ENCODE assay signal across 8 cellular contexts in genomic region chr1:151457911-151458882, GRCh38. TPM values are rescaled to one million over a fixed set of nuclear protein-coding genes. Genes with fewer than 3 reads are reported as not detected.
DNase-seq lines count a peak whose midpoint lies in the region; ATAC-seq and TF ChIP-seq lines count a peak whose summit lies in the region.

No MANE protein-coding gene starts in this region.

- no peak overlapping the region for H2AFZ ChIP-seq in hepatocyte

- H3K36me3 ChIP-seq in hepatocyte (replicated peaks; ENCODE audit: insufficient read depth, low read depth): no peaks in the 10 kb centered on the region

- H3K27me3 ChIP-seq in hepatocyte: no peaks in the 10 kb centered on the region

- peak; percentile 43 for ATAC-seq in HG02623 (IDR thresholded peaks at IDR 0.05; ENCODE audit: unreplicated experiment)

- peaks cover 57% of the 10 kb centered on the region for H3K79me2 ChIP-seq in hepatocyte

- H3K4me2 ChIP-seq in hepatocyte: peak overlapping the region; percentile 88

- peaks cover 15% of the 10 kb centered on the region for H3K4me1 ChIP-seq in hepatocyte (ENCODE audit: insufficient read depth)

- peak overlapping the region; percentile 84 for H3K4me3 ChIP-seq in astrocyte of the spinal cord (ENCODE audit: low read depth, low read length)
- peak overlapping the region; percentile 89 for H3K4me3 ChIP-seq in hepatocyte

- TF ChIP-seq CTCF in astrocyte of the spinal cord (IDR thresholded peaks at IDR 0.05; ENCODE audit: low read depth, low read length) (no peak), hepatocyte (IDR thresholded peaks at IDR 0.05; ENCODE audit: poor library complexity) (no peak)

- H4K20me1 ChIP-seq in hepatocyte (ENCODE audit: insufficient read depth, poor library complexity, severe bottlenecking): peaks cover 47% of the 10 kb centered on the region

- WGBS in hepatocyte (ENCODE audit: low lambda C conversion rate, missing lambda C conversion rate): 3% methylated on average over 27 of the region's 87 CpGs

- peak; percentile 80 for DNase-seq in DMS79 treated with DMSO at 0.1 percent for 48 hours (lab: John Stamatoyannopoulos, UW)
- peak; percentile 63 to 66 for DNase-seq in NCI-H187 (lab: John Stamatoyannopoulos, UW)
- DNase-seq in T1000 (lab: John Stamatoyannopoulos, UW): peak; percentile 45
- DNase-seq in astrocyte of the spinal cord (ENCODE audit: low read depth, low spot score): peak; percentile 90
- peak; percentile 86 for DNase-seq in hepatocyte (ENCODE audit: low spot score)
- peak; percentile 67 for DNase-seq in renal cortical epithelial cell (ENCODE audit: low read depth)
- DNase-seq in OCI-M2 (lab: John Stamatoyannopoulos, UW; ENCODE audit: unreplicated experiment): no peak

- in situ Hi-C loops in astrocyte of the spinal cord (cut with HindIII; ENCODE audit: low sequenced_read_pairs): no loop called here

- H3K9me3 ChIP-seq in hepatocyte (ENCODE audit: low read depth): no peaks in the 10 kb centered on the region

- H3K27ac ChIP-seq in hepatocyte: peak overlapping the region; percentile 97

- H3K9me2 ChIP-seq in hepatocyte (replicated peaks; ENCODE audit: insufficient read depth): no peaks in the 10 kb centered on the region

RNA-seq across cellular contexts. Expression of gene POGZ, which starts 1.1 kb away (rescaled TPM):
- 36.3 and 37.0 TPM in 2 replicates for total RNA-seq in hepatocyte
- 12.9 and 16.2 TPM in 2 replicates for polyA plus RNA-seq in hepatocyte
- total RNA-seq in renal cortical epithelial cell: 8.2 and 41.7 TPM in 2 replicates

RNA-seq across cellular contexts. Expression of gene CGN, which starts 53.0 kb away (rescaled TPM):
- total RNA-seq in hepatocyte (58.2 and 66.4 TPM in 2 replicates), renal cortical epithelial cell (6.6 and 13.2 TPM in 2 replicates)
- polyA plus RNA-seq in hepatocyte: 46.3 and 54.5 TPM in 2 replicates

RNA-seq across cellular contexts. Expression of gene PSMB4, which starts 58.8 kb away (rescaled TPM):
- total RNA-seq in hepatocyte: 240 and 275 TPM in 2 replicates
- polyA plus RNA-seq in hepatocyte: 71.4 and 96.3 TPM in 2 replicates
- total RNA-seq in renal cortical epithelial cell: 207 and 403 TPM in 2 replicates
